Comparison of ENCODE assay signal across 1 cellular context in genomic region chr13:43023244-43023931, GRCh38.
TF ChIP-seq lines count a peak whose summit lies in the region.

DNAJC15 (plus strand) TSS chr13:43023586; CDS start chr13:43023627, 41 bp downstream.

TF ChIP-seq in HepG2, 621 proteins besides CTCF, POLR2A, EP300 and RAD21 (continued from another document and continues in another):
- TF ChIP-seq IRF9 (CRISPR knock-in tag; IDR thresholded peaks at IDR 0.05; ENCODE audit: borderline replicate concordance) (peak; percentile 54; the same call in 1 of the 2 replicates), UBTF (CRISPR knock-in tag; IDR thresholded peaks at IDR 0.05) (peak; percentile 78), ZNF567 (CRISPR knock-in tag; IDR thresholded peaks at IDR 0.05; ENCODE audit: borderline replicate concordance) (no peak), ZNF10 (CRISPR knock-in tag; IDR thresholded peaks at IDR 0.05; ENCODE audit: borderline replicate concordance, low read depth) (no peak), ARNTL (CRISPR knock-in tag; IDR thresholded peaks at IDR 0.05) (no peak), NR2F6 (IDR thresholded peaks at IDR 0.05) (no peak), NR2F6 (CRISPR knock-in tag; IDR thresholded peaks at IDR 0.05) (peak; percentile 18; the same call in 1 of the 2 replicates), HCFC1 (IDR thresholded peaks at IDR 0.05; ENCODE audit: low read depth, low read length) (no peak), ZSCAN25 (CRISPR knock-in tag; IDR thresholded peaks at IDR 0.05) (no peak), ZNF136 (CRISPR knock-in tag; IDR thresholded peaks at IDR 0.05; ENCODE audit: low read depth) (no peak), YEATS4 (CRISPR knock-in tag; IDR thresholded peaks at IDR 0.05; ENCODE audit: borderline replicate concordance) (0 out of 2 replicates have a peak, but pooled peaks have one; percentile 70), FOXP4 (CRISPR knock-in tag; IDR thresholded peaks at IDR 0.05) (no peak), MXI1 (IDR thresholded peaks at IDR 0.05; ENCODE audit: borderline replicate concordance, low read depth, low read length) (no peak), ZNF205 (CRISPR knock-in tag; IDR thresholded peaks at IDR 0.05) (peak; percentile 74; the same call in 1 of the 2 replicates), RBAK (CRISPR knock-in tag; IDR thresholded peaks at IDR 0.05) (no peak), BORCS8-MEF2B (CRISPR knock-in tag; IDR thresholded peaks at IDR 0.05) (peak; percentile 63; the same call in 1 of the 2 replicates), ZKSCAN1 (IDR thresholded peaks at IDR 0.05; ENCODE audit: low read length) (no peak), RNF2 (conservative IDR thresholded peaks at IDR 0.05; ENCODE audit: low read depth) (peak; percentile 66; the same call in 1 of the 2 replicates), ZNF724P (CRISPR knock-in tag; IDR thresholded peaks at IDR 0.05; ENCODE audit: borderline replicate concordance) (no peak), KDM4B (CRISPR knock-in tag; IDR thresholded peaks at IDR 0.05) (peak; percentile 33; the same call in 1 of the 2 replicates), ZNF75D (CRISPR knock-in tag; IDR thresholded peaks at IDR 0.05; ENCODE audit: borderline replicate concordance) (no peak), MIER3 (CRISPR knock-in tag; IDR thresholded peaks at IDR 0.05; ENCODE audit: borderline replicate concordance) (peak; percentile 55; the same call in 1 of the 2 replicates), KDM1A (CRISPR knock-in tag; IDR thresholded peaks at IDR 0.05) (no peak; the same call in 1 of the 2 replicates), ZNF138 (CRISPR knock-in tag; IDR thresholded peaks at IDR 0.05; ENCODE audit: low read depth) (no peak; the same call in 1 of the 2 replicates), TEAD3 (CRISPR knock-in tag; optimal IDR thresholded peaks at IDR 0.05; ENCODE audit: borderline replicate concordance) (peak; percentile 69), E2F1 (CRISPR knock-in tag; IDR thresholded peaks at IDR 0.05) (no peak), ZNF367 (CRISPR knock-in tag; IDR thresholded peaks at IDR 0.05; ENCODE audit: borderline replicate concordance) (no peak), NCOA5 (CRISPR knock-in tag; IDR thresholded peaks at IDR 0.05) (no peak), SMARCE1 (IDR thresholded peaks at IDR 0.05; ENCODE audit: borderline replicate concordance) (no peak), SMARCC2 (IDR thresholded peaks at IDR 0.05) (no peak), GATAD1 (CRISPR knock-in tag; IDR thresholded peaks at IDR 0.05) (peak; percentile 85), ZNF530 (CRISPR knock-in tag; IDR thresholded peaks at IDR 0.05; ENCODE audit: low read depth) (no peak), TFDP1 (CRISPR knock-in tag; IDR thresholded peaks at IDR 0.05; ENCODE audit: borderline replicate concordance) (peak; percentile 53; the same call in 1 of the 2 replicates), ZNF382 (CRISPR knock-in tag; IDR thresholded peaks at IDR 0.05; ENCODE audit: borderline replicate concordance) (no peak), MLLT10 (CRISPR knock-in tag; IDR thresholded peaks at IDR 0.05) (no peak), ZNF264 (CRISPR knock-in tag; IDR thresholded peaks at IDR 0.05) (no peak), HIVEP1 (CRISPR knock-in tag; IDR thresholded peaks at IDR 0.05) (0 out of 2 replicates have a peak, but pooled peaks have one; percentile 17), NKX3-1 (CRISPR knock-in tag; IDR thresholded peaks at IDR 0.05) (no peak), BRCA1 (CRISPR knock-in tag; IDR thresholded peaks at IDR 0.05) (no peak), ERF (CRISPR knock-in tag; IDR thresholded peaks at IDR 0.05) (peak; percentile 79), GABPB1 (CRISPR knock-in tag; IDR thresholded peaks at IDR 0.05) (peak; percentile 76), ZNF292 (CRISPR knock-in tag; IDR thresholded peaks at IDR 0.05; ENCODE audit: borderline replicate concordance, low read depth) (peak; percentile 91), ZNF670 (CRISPR knock-in tag; IDR thresholded peaks at IDR 0.05; ENCODE audit: borderline replicate concordance) (no peak; the same call in 1 of the 2 replicates), ASH2L (IDR thresholded peaks at IDR 0.05; ENCODE audit: insufficient read length, low read depth, low read length) (peak; percentile 90), ZGPAT (CRISPR knock-in tag; IDR thresholded peaks at IDR 0.05) (0 out of 2 replicates have a peak, but pooled peaks have one; percentile 41), ZNF780A (CRISPR knock-in tag; IDR thresholded peaks at IDR 0.05) (no peak), HINFP (CRISPR knock-in tag; IDR thresholded peaks at IDR 0.05; ENCODE audit: low read depth) (no peak), ZNF770 (CRISPR knock-in tag; IDR thresholded peaks at IDR 0.05) (no peak), PAXIP1 (CRISPR knock-in tag; conservative IDR thresholded peaks at IDR 0.05) (peak; percentile 49; the same call in 1 of the 2 replicates), RBM39 (IDR thresholded peaks at IDR 0.05; ENCODE audit: low read depth, low read length, poor library complexity, severe bottlenecking) (peak; percentile 51), ZBTB42 (CRISPR knock-in tag; IDR thresholded peaks at IDR 0.05) (no peak), XBP1 (CRISPR knock-in tag; IDR thresholded peaks at IDR 0.05) (no peak), FOXC1 (CRISPR knock-in tag; IDR thresholded peaks at IDR 0.05; ENCODE audit: borderline replicate concordance) (peak; percentile 50; the same call in 1 of the 2 replicates), ZNF580 (CRISPR knock-in tag; IDR thresholded peaks at IDR 0.05; ENCODE audit: borderline replicate concordance, low read depth) (peak; percentile 85)
